ENCODE assay signal across 7 cellular contexts in the genomic region with DNA sequence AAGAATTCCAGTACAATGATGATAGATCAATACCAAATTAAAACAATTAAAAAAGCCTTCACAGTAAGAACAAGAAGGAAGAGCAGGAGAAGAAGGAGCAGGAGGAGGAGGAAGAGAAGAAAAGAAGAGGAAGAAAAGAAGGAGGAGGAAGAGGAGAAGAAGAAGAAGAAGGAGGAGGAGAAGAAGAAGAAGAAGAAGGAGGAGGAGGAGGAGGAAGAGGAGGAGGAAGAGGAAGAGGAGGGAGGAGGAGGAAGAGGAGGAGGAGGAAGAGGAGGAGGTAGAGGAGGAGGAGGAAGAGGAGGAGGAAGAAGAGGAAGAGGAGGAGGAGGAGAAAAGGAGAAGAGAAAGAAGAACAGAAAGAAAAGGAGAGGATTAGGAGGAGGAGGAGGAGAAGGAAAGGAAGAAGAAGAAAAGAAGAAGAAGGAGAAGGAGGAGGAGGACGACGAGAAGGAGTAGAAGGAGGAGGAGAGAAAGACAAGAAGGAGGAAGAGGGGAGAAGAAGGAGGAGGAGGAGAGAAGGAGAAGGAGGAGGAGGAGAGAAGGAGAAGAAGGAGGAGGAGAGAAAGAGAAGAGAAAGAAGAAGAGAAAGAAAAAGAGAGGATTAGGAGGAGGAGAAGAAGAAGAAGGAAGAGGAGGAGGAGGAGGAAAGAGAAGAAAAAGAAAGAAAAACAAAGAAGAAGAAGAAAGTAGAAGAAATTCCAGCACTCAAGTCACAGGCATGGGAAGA.
"Had no signal": no experiment of that assay in that cellular context is flagged by ENCODE, and none has a peak within 500 bp of the region (broad histone marks: within the 10 kb centered on the region; RNA-seq: fewer than 3 reads in every experiment).

No MANE protein-coding gene starts in this region.

- ATAC-seq: HepG2 had no signal

- H3K27ac Mint-ChIP-seq: IgD-negative memory B cell had no signal

- H3K36me3 Mint-ChIP-seq: IgD-negative memory B cell had no signal

- H3K27ac ChIP-seq: HL-60 had no signal

- H3K4me3 Mint-ChIP-seq: IgD-negative memory B cell had no signal

- FAIRE-seq: HepG2, HTR-8/SVneo had no signal

- DNase-seq: IMR-90, KBM-7, KG1 had no signal
